In the genomic region with DNA sequence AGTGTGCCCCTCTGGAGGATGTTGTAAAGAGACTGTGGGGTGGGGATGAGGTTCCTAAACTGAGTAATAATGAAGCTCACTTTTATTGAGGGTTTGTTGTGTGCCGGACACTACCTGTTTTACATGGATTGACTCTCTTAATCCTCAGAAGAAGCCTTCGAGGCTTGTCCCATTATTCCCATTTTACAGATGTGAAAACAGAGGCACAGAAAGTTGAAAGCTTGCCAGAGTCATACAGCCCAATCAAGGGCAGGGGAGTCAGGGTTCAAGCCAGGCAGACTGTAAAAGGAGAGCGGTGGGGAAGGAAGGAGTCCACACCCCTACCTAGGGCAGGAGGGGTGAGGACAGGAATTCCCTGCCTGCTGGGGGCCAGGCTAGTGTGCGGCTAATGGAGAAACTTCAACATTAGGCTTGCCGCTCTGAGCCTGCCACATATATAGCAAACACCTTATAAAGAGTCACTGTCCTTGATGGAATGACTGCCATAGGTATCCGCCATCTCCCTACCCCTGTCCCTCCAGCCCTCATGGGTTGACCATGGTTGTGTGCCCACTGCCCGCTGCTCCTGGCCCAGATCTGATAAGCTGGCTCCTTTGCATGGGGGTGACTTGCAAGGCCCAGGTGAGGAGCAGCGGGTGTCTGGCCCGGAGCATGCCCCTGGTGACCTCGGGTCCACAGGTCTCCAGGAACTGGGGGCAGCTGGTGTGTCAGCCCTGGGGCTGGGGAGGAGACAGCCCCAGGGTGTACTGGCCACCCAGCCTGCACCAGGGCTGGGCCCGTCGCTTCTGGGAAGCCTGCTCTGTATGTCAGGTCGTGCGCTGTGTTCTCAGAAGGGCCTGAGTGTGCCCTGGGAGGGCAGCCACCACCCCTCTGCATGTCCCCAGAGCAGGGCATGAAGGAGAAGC, we compare ENCODE assay signal across 14 cellular contexts. TPM values are rescaled to one million over a fixed set of nuclear protein-coding genes. Genes with fewer than 3 reads are reported as not detected.
DNase-seq lines count a peak whose midpoint lies in the region; ATAC-seq and TF ChIP-seq lines count a peak whose summit lies in the region.
"Had no signal": no experiment of that assay in that cellular context is flagged by ENCODE, and none has a peak within 500 bp of the region (broad histone marks: within the 10 kb centered on the region; RNA-seq: fewer than 3 reads in every experiment).

No MANE protein-coding gene starts in this region.

- H3K27ac Mint-ChIP-seq in CD8-positive, alpha-beta T cell = peak overlapping the region; percentile 84

- peaks cover 27% of the 10 kb centered on the region for H3K36me3 Mint-ChIP-seq in CD8-positive, alpha-beta T cell

- CTCF ChIA-PET in CD8-positive, alpha-beta T cell (lab: Charles Lee) = interaction anchor here (1.0 to 4.5 kb wide), 13 partner anchors 11 to 144 kb away, joined by 3 to 26 read pairs (median 6); partner anchors contain the start of genes MORN3 and ORAI1

- peak overlapping the region; percentile 62 for H3K4me3 Mint-ChIP-seq in CD8-positive, alpha-beta T cell

- POLR2A ChIA-PET in CD8-positive, alpha-beta T cell (lab: Charles Lee) = interaction anchor here (0.6 to 3.1 kb wide), 9 partner anchors 11 to 133 kb away, joined by 3 to 30 read pairs (median 3); partner anchors contain the start of gene ORAI1

- H3K4me3 ChIP-seq in CD8-positive, alpha-beta T cell (ENCODE audit: low read depth, low read length) = no peak overlapping the region
- H3K4me3 ChIP-seq in Loucy (ENCODE audit: low read length, poor library complexity, severe bottlenecking) = peak overlapping the region; percentile 59
- H3K4me3 ChIP-seq in effector memory CD4-positive, alpha-beta T cell (ENCODE audit: insufficient read depth, low read depth, low read length, poor library complexity, severe bottlenecking) = no peak overlapping the region
- H3K4me3 ChIP-seq: adrenal gland, transverse colon had no signal

- H2AFZ ChIP-seq in Loucy (ENCODE audit: low read length) = no peak overlapping the region

- H3F3A ChIP-seq in Loucy (ENCODE audit: low read depth) = no peaks in the 10 kb centered on the region

- intact Hi-C loops in CD8-positive, alpha-beta T cell (cut with DNase I, micrococcal nuclease) = no loop called here

- H3K4me1 Mint-ChIP-seq in CD8-positive, alpha-beta T cell (ENCODE audit: low read depth) = peaks cover 52% of the 10 kb centered on the region

- H3K9me2 ChIP-seq in Loucy (replicated peaks; ENCODE audit: low read depth, low read length) = no peaks in the 10 kb centered on the region

- peaks cover 8% of the 10 kb centered on the region for H3K36me3 ChIP-seq in CD8-positive, alpha-beta T cell (ENCODE audit: insufficient read depth, low read length)
- peaks cover 11% of the 10 kb centered on the region; the same call in 1 of the 2 replicates for H3K36me3 ChIP-seq in Loucy (ENCODE audit: insufficient read depth, low read length)
- H3K36me3 ChIP-seq in effector memory CD4-positive, alpha-beta T cell (ENCODE audit: control insufficient read depth, insufficient read depth, low read length) = peaks cover 22% of the 10 kb centered on the region
- H3K36me3 ChIP-seq: adrenal gland, transverse colon had no signal

- no peaks in the 10 kb centered on the region for H3K27me3 Mint-ChIP-seq in CD8-positive, alpha-beta T cell (ENCODE audit: low read depth)

- H3K27ac ChIP-seq in CD8-positive, alpha-beta T cell (ENCODE audit: low read depth, low read length) = peak overlapping the region; percentile 62
- peak overlapping the region; percentile 66 for H3K27ac ChIP-seq in effector memory CD4-positive, alpha-beta T cell (ENCODE audit: insufficient read depth, low read length, poor library complexity, severe bottlenecking)
- H3K27ac ChIP-seq: adrenal gland had no signal

- H3K27me3 ChIP-seq in CD8-positive, alpha-beta T cell (ENCODE audit: insufficient read depth, low read length) = no peaks in the 10 kb centered on the region
- H3K27me3 ChIP-seq in Loucy (ENCODE audit: insufficient read depth, low read length, poor library complexity, severe bottlenecking) = no peaks in the 10 kb centered on the region
- no peaks in the 10 kb centered on the region for H3K27me3 ChIP-seq in effector memory CD4-positive, alpha-beta T cell (replicated peaks; ENCODE audit: control insufficient read depth, insufficient read depth, low read length, poor library complexity, severe bottlenecking)
- H3K27me3 ChIP-seq: adrenal gland, transverse colon had no signal

- H3K9me3 ChIP-seq in CD8-positive, alpha-beta T cell (ENCODE audit: low read length) = no peaks in the 10 kb centered on the region
- no peaks in the 10 kb centered on the region for H3K9me3 ChIP-seq in Loucy (ENCODE audit: insufficient read depth, low read depth, low read length)
- H3K9me3 ChIP-seq in effector memory CD4-positive, alpha-beta T cell (ENCODE audit: control insufficient read depth, low read length) = no peaks in the 10 kb centered on the region
- H3K9me3 ChIP-seq: adrenal gland, transverse colon had no signal

- peaks cover 2% of the 10 kb centered on the region for H4K20me1 ChIP-seq in Loucy (ENCODE audit: insufficient read depth, low read length, poor library complexity, severe bottlenecking)

- no peak for TF ChIP-seq CTCF in CD8-positive, alpha-beta T cell (IDR thresholded peaks at IDR 0.05)
- TF ChIP-seq CTCF in Loucy (conservative IDR thresholded peaks at IDR 0.05; ENCODE audit: low read length) (no peak), omental fat pad (IDR thresholded peaks at IDR 0.05) (no peak)

- H3K9ac ChIP-seq in Loucy (ENCODE audit: low read depth, low read length, poor library complexity, severe bottlenecking) = peak overlapping the region; percentile 63

- no peak for ATAC-seq in CD8-positive, alpha-beta T cell
- ATAC-seq in omental fat pad (ENCODE audit: low FRiP score) = peak; percentile 38
- ATAC-seq in GM21423 (IDR thresholded peaks at IDR 0.05; ENCODE audit: unreplicated experiment) = no peak
- ATAC-seq: Right ventricle myocardium inferior had no signal

- no peaks in the 10 kb centered on the region for H3K9me3 Mint-ChIP-seq in CD8-positive, alpha-beta T cell

- peaks cover 43% of the 10 kb centered on the region for H3K4me1 ChIP-seq in CD8-positive, alpha-beta T cell (ENCODE audit: insufficient read depth, low read length)
- H3K4me1 ChIP-seq in Loucy (ENCODE audit: insufficient read depth, low read length, poor library complexity, severe bottlenecking) = peaks cover 28% of the 10 kb centered on the region
- peaks cover 29% of the 10 kb centered on the region for H3K4me1 ChIP-seq in effector memory CD4-positive, alpha-beta T cell (ENCODE audit: control insufficient read depth, insufficient read depth, low read length, poor library complexity, severe bottlenecking)
- H3K4me1 ChIP-seq: adrenal gland had no signal

- DNase-seq in CD8-positive, alpha-beta T cell = no peak
- no peak for DNase-seq in effector memory CD4-positive, alpha-beta T cell
- DNase-seq in omental fat pad (ENCODE audit: low spot score) (no peak), hippocampal formation (lab: John Stamatoyannopoulos, UW) (no peak), SW480 (ENCODE audit: low spot score) (no peak)
- DNase-seq: adrenal gland, cerebellar nuclear complex, COR-L47, kidney, T1000 had no signal

- peaks cover 64% of the 10 kb centered on the region for H3K79me2 ChIP-seq in Loucy (ENCODE audit: insufficient read depth, low read length)

- peak overlapping the region; percentile 82 for H3K4me2 ChIP-seq in Loucy (ENCODE audit: low read depth, low read length, poor library complexity, severe bottlenecking)

RNA-seq across cellular contexts. Expression of gene ORAI1, which starts 12.2 kb away (rescaled TPM):
- 10 to 100 TPM; 59.0 to 62.1 TPM for total RNA-seq in CD8-positive, alpha-beta T cell
- 10 to 100 TPM in 2 of 4 donors, 1 to 10 TPM in 2; 6.8 to 15.4 (median 10.7) TPM for total RNA-seq in omental fat pad

RNA-seq across cellular contexts. Expression of gene MORN3, which starts 30.9 kb away (rescaled TPM):
- total RNA-seq in CD8-positive, alpha-beta T cell = 1 to 10 TPM; 6.7 to 7.5 TPM
- under 1 TPM in 1 of 4 donors, not detected in 3; 0.19 TPM for total RNA-seq in omental fat pad

RNA-seq across cellular contexts. Expression of gene KDM2B, which starts 57.7 kb away (rescaled TPM):
- total RNA-seq in CD8-positive, alpha-beta T cell = 10 to 100 TPM; 80.8 to 87.3 TPM
- 10 to 100 TPM; 14.8 to 27.0 (median 16.7) TPM for total RNA-seq in omental fat pad

Comparison
In these comparisons a context has a peak if more than half of its experiments do, and no peak if none do; other contexts are left out.
1. RNA of gene MORN3, which starts 30.9 kb away (total RNA-seq): 6.7 to 7.5 TPM in CD8-positive, alpha-beta T cell; 0.19 TPM in omental fat pad; every median in the first group is over 4 times any median in the second.